17 cellular contexts compared by ENCODE assay signal in the genomic region with DNA sequence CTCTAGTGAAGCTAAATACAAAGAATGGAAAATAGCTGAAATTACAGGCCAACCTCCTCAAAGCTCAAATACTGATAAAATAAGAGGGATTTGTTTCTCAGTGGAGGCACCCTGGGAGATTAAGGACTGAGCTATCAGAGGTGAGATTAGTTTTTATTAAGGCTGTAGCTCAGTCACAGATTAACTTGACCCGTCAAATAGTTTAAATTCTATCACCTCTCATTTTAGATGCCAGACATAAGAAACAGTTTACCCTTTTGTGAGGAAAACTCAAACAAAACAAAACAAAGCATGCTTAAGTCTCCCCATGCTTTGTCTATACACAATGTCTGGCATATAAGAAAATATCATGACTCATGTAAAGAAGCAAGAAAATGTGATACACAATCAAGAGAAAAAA.
DNase-seq lines count a peak whose midpoint lies in the region; ATAC-seq and TF ChIP-seq lines count a peak whose summit lies in the region.
"Had no signal": no experiment of that assay in that cellular context is flagged by ENCODE, and none has a peak within 500 bp of the region (broad histone marks: within the 10 kb centered on the region; RNA-seq: fewer than 3 reads in every experiment).

No MANE protein-coding gene starts in this region.

- in situ Hi-C loops in astrocyte of the spinal cord (cut with HindIII; ENCODE audit: low sequenced_read_pairs) = no loop called here

- H3K4me1 ChIP-seq in HUES48 (ENCODE audit: control insufficient read depth, insufficient read depth, low read length) (peaks cover 8% of the 10 kb centered on the region), right lobe of liver (no peaks in the 10 kb centered on the region)

- no peak for TF ChIP-seq POLR2A in right lobe of liver (IDR thresholded peaks at IDR 0.05)

- WGBS in right lobe of liver (ENCODE audit: insufficient coverage, low coverage, low lambda C conversion rate, missing lambda C conversion rate) = 47% methylated on average over 1 of the region's 1 CpG

- no peaks in the 10 kb centered on the region for H3K27me3 ChIP-seq in HUES48 (ENCODE audit: control insufficient read depth, insufficient read depth, low read length)
- H3K27me3 ChIP-seq in right lobe of liver = no peaks in the 10 kb centered on the region

- DNase-seq in astrocyte of the spinal cord (ENCODE audit: low read depth, low spot score) = peak; percentile 12
- DNase-seq in iris pigment epithelial cell (ENCODE audit: low read depth) = peak; percentile 32
- DNase-seq in renal cortical epithelial cell (ENCODE audit: low read depth) = peak; percentile 95
- no peak for DNase-seq in activated gamma-delta T cell (lab: John Stamatoyannopoulos, UW)
- no peak for DNase-seq in right lobe of liver
- DNase-seq: CD4-positive, alpha-beta T cell; GOT3; HFFc6; IMR-90; Kasumi-1; NCI-H1417; NCI-H1930; NCI-H2171; NCI-H510A; SHP77 treated with DMSO at 0.1 percent for 48 hours had no signal

- ATAC-seq in HG02884 (IDR thresholded peaks at IDR 0.05; ENCODE audit: unreplicated experiment) = no peak
- no peak for ATAC-seq in right lobe of liver

- H3K36me3 ChIP-seq in HUES48 (ENCODE audit: control insufficient read depth, insufficient read depth, low read length) = no peaks in the 10 kb centered on the region
- H3K36me3 ChIP-seq in right lobe of liver = no peaks in the 10 kb centered on the region

- H3K4me3 ChIP-seq in HUES48 (ENCODE audit: low read depth, low read length) (no peak overlapping the region), astrocyte of the spinal cord (ENCODE audit: low read depth, low read length) (no peak overlapping the region), right lobe of liver (no peak overlapping the region)

- no peaks in the 10 kb centered on the region for H3K9me3 ChIP-seq in HUES48 (ENCODE audit: control insufficient read depth, insufficient read depth, low read length)
- H3K9me3 ChIP-seq in right lobe of liver = no peaks in the 10 kb centered on the region

- TF ChIP-seq CTCF in astrocyte of the spinal cord (IDR thresholded peaks at IDR 0.05; ENCODE audit: low read depth, low read length) (no peak), right lobe of liver (IDR thresholded peaks at IDR 0.05) (no peak)

- peak overlapping the region; percentile 51 for H3K27ac ChIP-seq in HUES48 (ENCODE audit: low read depth, low read length)
- H3K27ac ChIP-seq in right lobe of liver = no peak overlapping the region

- intact Hi-C loops in right lobe of liver (cut with DNase I) = no loop called here

- no peak overlapping the region for H3K9ac ChIP-seq in HUES48 (ENCODE audit: low read depth, low read length)

Comparison
In these comparisons a context has a peak if more than half of its experiments do, and no peak if none do; other contexts are left out.
1. DNase-seq: peak in astrocyte of the spinal cord (single experiment), iris pigment epithelial cell (single experiment) and renal cortical epithelial cell (single experiment); none in activated gamma-delta T cell (single experiment) and right lobe of liver (0 of 3).